In genomic region chr2:86234573-86235131, GRCh38 we compare ENCODE assay signal across 15 cellular contexts.
"Had no signal": no experiment of that assay in that cellular context is flagged by ENCODE, and none has a peak within 500 bp of the region (broad histone marks: within the 10 kb centered on the region; RNA-seq: fewer than 3 reads in every experiment).

No MANE protein-coding gene starts in this region.

- H3K4me3 ChIP-seq: body of pancreas, pancreas, spleen, suprapubic skin had no signal

- H3K36me3 Mint-ChIP-seq: activated naive CD4-positive, alpha-beta T cell treated with anti-CD3 and anti-CD28 coated beads, Interleukin-2, amount 50 U/mL, for 24 hours; mesothelial cell of epicardium; stimulated activated memory B cell treated with anti-CD40 and anti-IgM and Interleukin-4, amounts not matched to agents 10 μg/mL and 1 μg/mL and 100 μg/mL, for 72 hours; WTC11 had no signal

- ATAC-seq: body of pancreas; foreskin keratinocyte; pancreas; SK-N-SH treated with all-trans-retinoic acid at 6 μM for 48 hours; stimulated activated memory B cell treated with anti-CD40 and anti-IgM and Interleukin-4, amounts not matched to agents 10 μg/mL and 1 μg/mL and 100 μg/mL, for 72 hours; WTC11 had no signal

- H3K9me3 ChIP-seq: body of pancreas, pancreas, spleen, suprapubic skin had no signal

- FAIRE-seq: endometrium, keratinocyte, pancreas had no signal

- H3K27me3 Mint-ChIP-seq: activated naive CD4-positive, alpha-beta T cell treated with anti-CD3 and anti-CD28 coated beads, Interleukin-2, amount 50 U/mL, for 24 hours; stimulated activated memory B cell treated with anti-CD40 and anti-IgM and Interleukin-4, amounts not matched to agents 10 μg/mL and 1 μg/mL and 100 μg/mL, for 72 hours had no signal

- H3K27ac Mint-ChIP-seq: activated naive CD4-positive, alpha-beta T cell treated with anti-CD3 and anti-CD28 coated beads, Interleukin-2, amount 50 U/mL, for 24 hours; mesothelial cell of epicardium; stimulated activated memory B cell treated with anti-CD40 and anti-IgM and Interleukin-4, amounts not matched to agents 10 μg/mL and 1 μg/mL and 100 μg/mL, for 72 hours; WTC11 had no signal

- H3K36me3 ChIP-seq: pancreas, spleen, suprapubic skin had no signal

- H3K27ac ChIP-seq: body of pancreas, foreskin keratinocyte, pancreas, spleen, suprapubic skin had no signal

- H3K27me3 ChIP-seq: body of pancreas, foreskin keratinocyte, pancreas, spleen, suprapubic skin had no signal

- H3K4me1 ChIP-seq: body of pancreas, foreskin keratinocyte, pancreas, suprapubic skin had no signal

- DNase-seq: activated effector memory CD4-positive, alpha-beta T cell treated with Interleukin-2 at 50 U/mL for 16 hours; activated T-cell treated with anti-CD3 and anti-CD28 coated beads, Interleukin-2, amount 50 U/mL, for 1 hour; body of pancreas; foreskin keratinocyte; pancreas; spleen; stimulated activated CD4-positive, alpha-beta T cell treated with anti-CD3 and anti-CD28 coated beads, Interleukin-1b, Interleukin-23, amount 100 ng/mL, for 48 hours had no signal

- H3K4me3 Mint-ChIP-seq: activated naive CD4-positive, alpha-beta T cell treated with anti-CD3 and anti-CD28 coated beads, Interleukin-2, amount 50 U/mL, for 24 hours; mesothelial cell of epicardium; stimulated activated memory B cell treated with anti-CD40 and anti-IgM and Interleukin-4, amounts not matched to agents 10 μg/mL and 1 μg/mL and 100 μg/mL, for 72 hours; WTC11 had no signal

- H3K9me3 Mint-ChIP-seq: activated naive CD4-positive, alpha-beta T cell treated with anti-CD3 and anti-CD28 coated beads, Interleukin-2, amount 50 U/mL, for 24 hours; mesothelial cell of epicardium; stimulated activated memory B cell treated with anti-CD40 and anti-IgM and Interleukin-4, amounts not matched to agents 10 μg/mL and 1 μg/mL and 100 μg/mL, for 72 hours; WTC11 had no signal
